11 cellular contexts compared by ENCODE assay signal in genomic region chr17:55496094-55496881, GRCh38. TPM values are rescaled to one million over a fixed set of nuclear protein-coding genes. Genes with fewer than 3 reads are reported as not detected.
A peak's percentile ranks its signal among the peaks of the same experiment; 100 is the strongest.
DNase-seq lines count a peak whose midpoint lies in the region; ATAC-seq and TF ChIP-seq lines count a peak whose summit lies in the region.
"Had no signal": no experiment of that assay in that cellular context is flagged by ENCODE, and none has a peak within 500 bp of the region (broad histone marks: within the 10 kb centered on the region; RNA-seq: fewer than 3 reads in every experiment).

No MANE protein-coding gene starts in this region.

- H3K4me3 ChIP-seq in AG10803 (ENCODE audit: low read length) (no peak overlapping the region), cardiac fibroblast (replicated peaks in 1 of 2; ENCODE audit: low read depth in 2 of 2, low read length in 2 of 2) (no peak overlapping the region), mesodermal cell (ENCODE audit: extremely low read depth, insufficient read depth, low read length, poor library complexity, severe bottlenecking) (no peak overlapping the region)

- WGBS in mesodermal cell (ENCODE audit: insufficient coverage in 2 of 2), 2 experiments = 75% methylated on average over 5 of the region's 8 CpGs

- peak; percentile 29 for DNase-seq in AG10803 (ENCODE audit: low read depth)
- peak; percentile 94 for DNase-seq in MV-4-11 (lab: John Stamatoyannopoulos, UW)
- peak; percentile 79 to 89 for DNase-seq in cardiac fibroblast (ENCODE audit: low read depth in 2 of 2)
- no peak for DNase-seq in activated T-helper 1 cell treated with anti-CD3 and anti-CD28 coated beads, Interleukin-12 subunit alpha, Interleukin-12 subunit beta, Interleukin-2, Interleukin-4 antibody, amounts not matched to agents 30 ng/mL and 10 ng/mL and 1 ng/mL, durations not matched to agents 14 hours and 24 hours and 36 hours (ENCODE audit: low spot score)
- no peak for DNase-seq in NCI-H2196 (lab: John Stamatoyannopoulos, UW; ENCODE audit: unreplicated experiment)
- DNase-seq: stimulated activated CD4-positive, alpha-beta T cell treated with anti-CD3 and anti-CD28 coated beads, Interleukin-1b, Interleukin-23, amount 100 ng/mL, for 48 hours had no signal

- ATAC-seq in GM21367 (IDR thresholded peaks at IDR 0.05; ENCODE audit: unreplicated experiment) (no peak), GM21825 (IDR thresholded peaks at IDR 0.05; ENCODE audit: unreplicated experiment) (no peak)

- H3K4me1 Mint-ChIP-seq in activated T-helper 1 cell treated with anti-CD3 and anti-CD28 coated beads, Interleukin-12 subunit alpha, Interleukin-12 subunit beta, Interleukin-2, Interleukin-4 antibody, amounts not matched to agents 30 ng/mL and 10 ng/mL and 1 ng/mL, durations not matched to agents 14 hours and 24 hours and 36 hours (ENCODE audit: low read depth) = no peaks in the 10 kb centered on the region

- H3K36me3 ChIP-seq in mesodermal cell (ENCODE audit: control insufficient read depth, insufficient read depth, low read length) = no peaks in the 10 kb centered on the region

- no peaks in the 10 kb centered on the region for H3K9me3 Mint-ChIP-seq in activated T-helper 1 cell treated with anti-CD3 and anti-CD28 coated beads, Interleukin-12 subunit alpha, Interleukin-12 subunit beta, Interleukin-2, Interleukin-4 antibody, amounts not matched to agents 30 ng/mL and 10 ng/mL and 1 ng/mL, durations not matched to agents 14 hours and 24 hours and 36 hours
- H3K9me3 Mint-ChIP-seq: T-helper 2 cell treated with Interferon-gamma antibody and Interleukin-4, amounts not matched to agents 5 μg/mL and 100 μg/mL, for 36 hours had no signal

- intact Hi-C loops in activated T-helper 1 cell treated with anti-CD3 and anti-CD28 coated beads, Interleukin-12 subunit alpha, Interleukin-12 subunit beta, Interleukin-2, Interleukin-4 antibody, amounts not matched to agents 30 ng/mL and 10 ng/mL and 1 ng/mL, durations not matched to agents 14 hours and 24 hours and 36 hours (cut with micrococcal nuclease) = no loop called here

- TF ChIP-seq CTCF in AG10803 (conservative IDR thresholded peaks at IDR 0.05; ENCODE audit: low read length) = no peak
- TF ChIP-seq CTCF in cardiac fibroblast (IDR thresholded peaks at IDR 0.05; ENCODE audit: low read depth, low read length) = no peak

- H3K36me3 Mint-ChIP-seq in activated T-helper 1 cell treated with anti-CD3 and anti-CD28 coated beads, Interleukin-12 subunit alpha, Interleukin-12 subunit beta, Interleukin-2, Interleukin-4 antibody, amounts not matched to agents 30 ng/mL and 10 ng/mL and 1 ng/mL, durations not matched to agents 14 hours and 24 hours and 36 hours (ENCODE audit: low read depth) = no peaks in the 10 kb centered on the region
- H3K36me3 Mint-ChIP-seq: activated naive CD8-positive, alpha-beta T cell had no signal

- no peak overlapping the region for H3K4me3 Mint-ChIP-seq in activated T-helper 1 cell treated with anti-CD3 and anti-CD28 coated beads, Interleukin-12 subunit alpha, Interleukin-12 subunit beta, Interleukin-2, Interleukin-4 antibody, amounts not matched to agents 30 ng/mL and 10 ng/mL and 1 ng/mL, durations not matched to agents 14 hours and 24 hours and 36 hours
- H3K4me3 Mint-ChIP-seq: activated naive CD8-positive, alpha-beta T cell; T-helper 2 cell treated with Interferon-gamma antibody and Interleukin-4, amounts not matched to agents 5 μg/mL and 100 μg/mL, for 36 hours had no signal

- no peak overlapping the region for H3K27ac Mint-ChIP-seq in activated T-helper 1 cell treated with anti-CD3 and anti-CD28 coated beads, Interleukin-12 subunit alpha, Interleukin-12 subunit beta, Interleukin-2, Interleukin-4 antibody, amounts not matched to agents 30 ng/mL and 10 ng/mL and 1 ng/mL, durations not matched to agents 14 hours and 24 hours and 36 hours
- H3K27ac Mint-ChIP-seq: activated naive CD8-positive, alpha-beta T cell; T-helper 2 cell treated with Interferon-gamma antibody and Interleukin-4, amounts not matched to agents 5 μg/mL and 100 μg/mL, for 36 hours had no signal

- H3K4me1 ChIP-seq in mesodermal cell (ENCODE audit: control insufficient read depth, insufficient read depth, low read length, poor library complexity, severe bottlenecking) = no peaks in the 10 kb centered on the region

- no peaks in the 10 kb centered on the region for H3K9me3 ChIP-seq in mesodermal cell (ENCODE audit: control insufficient read depth, low read length)

- H3K27ac ChIP-seq in mesodermal cell (ENCODE audit: low read depth, low read length, severe bottlenecking) = peak overlapping the region; percentile 16

- H3K27me3 Mint-ChIP-seq in activated T-helper 1 cell treated with anti-CD3 and anti-CD28 coated beads, Interleukin-12 subunit alpha, Interleukin-12 subunit beta, Interleukin-2, Interleukin-4 antibody, amounts not matched to agents 30 ng/mL and 10 ng/mL and 1 ng/mL, durations not matched to agents 14 hours and 24 hours and 36 hours (ENCODE audit: insufficient read depth) = peaks cover 13% of the 10 kb centered on the region

RNA-seq across cellular contexts. Expression of gene SMIM36, which starts 15.0 kb away (rescaled TPM):
- polyA plus RNA-seq in mesodermal cell (2013, experiment 1 of 2) = not detected
- polyA plus RNA-seq in mesodermal cell (2013, experiment 2 of 2) = not detected
- not detected in 2 replicates for total RNA-seq in activated T-helper 1 cell treated with anti-CD3 and anti-CD28 coated beads, Interleukin-12 subunit alpha, Interleukin-12 subunit beta, Interleukin-2, Interleukin-4 antibody, amounts not matched to agents 30 ng/mL and 10 ng/mL and 1 ng/mL, durations not matched to agents 14 hours and 24 hours and 36 hours

Comparison
In these comparisons a context has a peak if more than half of its experiments do, and no peak if none do; other contexts are left out.
1. DNase-seq: peak in AG10803 (single experiment), MV-4-11 (single experiment) and cardiac fibroblast (2 of 2); none in activated T-helper 1 cell treated with anti-CD3 and anti-CD28 coated beads, Interleukin-12 subunit alpha, Interleukin-12 subunit beta, Interleukin-2, Interleukin-4 antibody, amounts not matched to agents 30 ng/mL and 10 ng/mL and 1 ng/mL, durations not matched to agents 14 hours and 24 hours and 36 hours (single experiment) and NCI-H2196 (single experiment).